18 cellular contexts compared by ENCODE assay signal in genomic region chr2:33166287-33166881, GRCh38.
DNase-seq lines count a peak whose midpoint lies in the region; TF ChIP-seq lines count a peak whose summit lies in the region.
"Had no signal": no experiment of that assay in that cellular context is flagged by ENCODE, and none has a peak within 500 bp of the region (broad histone marks: within the 10 kb centered on the region; RNA-seq: fewer than 3 reads in every experiment).

No MANE protein-coding gene starts in this region.

- DNase-seq in HFF-Myc (ENCODE audit: extremely low read depth, low read depth) (peak; percentile 72), brain microvascular endothelial cell (no peak), foreskin fibroblast (peak; percentile 61 to 72), NCI-H128 (lab: John Stamatoyannopoulos, UW; ENCODE audit: unreplicated experiment) (no peak), glomerular visceral epithelial cell (ENCODE audit: extremely low spot score) (no peak)
- no peak for DNase-seq in activated naive CD4-positive, alpha-beta T cell treated with anti-CD3 and anti-CD28 coated beads, Interleukin-2, amount 50 U/mL, for 16 hours
- no peak for DNase-seq in activated effector memory CD4-positive, alpha-beta T cell treated with anti-CD3 and anti-CD28 coated beads, Interleukin-2, amount 50 U/mL, for 16 hours
- DNase-seq: CD8-positive, alpha-beta memory T cell; colonic mucosa; left lung; NCI-H1694 treated with DMSO at 0.1 percent for 48 hours; Right ventricle myocardium superior; stimulated activated CD4-positive, alpha-beta T cell treated with anti-CD3 and anti-CD28 coated beads, Interleukin-4, amount 100 ng/mL, for 24 hours; T-helper 2 cell had no signal

- TF ChIP-seq CTCF in HFF-Myc (IDR thresholded peaks at IDR 0.05; ENCODE audit: low read depth, low read length, missing control alignments) (no peak), brain microvascular endothelial cell (IDR thresholded peaks at IDR 0.05; ENCODE audit: low read depth, low read length, missing control alignments) (no peak), foreskin fibroblast (IDR thresholded peaks at IDR 0.05; ENCODE audit: low read depth, low read length) (no peak)

- peak overlapping the region; percentile 65 for H2AFZ ChIP-seq in ACC112 (ENCODE audit: low read length, unreplicated experiment)
- H2AFZ ChIP-seq: parathyroid adenoma had no signal

- H3K27me3 ChIP-seq in ACC112 (ENCODE audit: insufficient read depth, low read length), result no peaks in the 10 kb centered on the region
- H3K27me3 ChIP-seq in brain microvascular endothelial cell (replicated peaks), result no peaks in the 10 kb centered on the region
- H3K27me3 ChIP-seq: colonic mucosa, esophagus muscularis mucosa, left lung, tibial nerve had no signal

- peak overlapping the region; percentile 94 for H3K27ac ChIP-seq in ACC112 (ENCODE audit: low read depth, low read length)
- peak overlapping the region; percentile 83 for H3K27ac ChIP-seq in brain microvascular endothelial cell
- H3K27ac ChIP-seq: colonic mucosa, esophagus muscularis mucosa, left lung, parathyroid adenoma, tibial nerve had no signal

- in situ Hi-C loops in brain microvascular endothelial cell (cut with HindIII; ENCODE audit: low pct_ligation_motif_present, low sequenced_read_pairs), result no loop called here

- no peaks in the 10 kb centered on the region; the same call in 1 of the 2 replicates for H3K36me3 ChIP-seq in ACC112 (ENCODE audit: insufficient read depth, low read length)
- H3K36me3 ChIP-seq in brain microvascular endothelial cell (replicated peaks), result peaks cover 12% of the 10 kb centered on the region
- H3K36me3 ChIP-seq: colonic mucosa, left lung, tibial nerve had no signal

- peaks cover 29% of the 10 kb centered on the region for H3K79me2 ChIP-seq in ACC112 (ENCODE audit: control insufficient read depth, insufficient read depth, low read length, unreplicated experiment)
- H3K79me2 ChIP-seq: parathyroid adenoma had no signal

- H3K4me1 ChIP-seq in ACC112 (ENCODE audit: control insufficient read depth, insufficient read depth, low read length, unreplicated experiment), result peaks cover 42% of the 10 kb centered on the region
- H3K4me1 ChIP-seq: colonic mucosa, left lung, parathyroid adenoma had no signal

- H3K4me3 ChIP-seq in ACC112 (ENCODE audit: low read depth, low read length) (peak overlapping the region; percentile 55), HFF-Myc (replicated peaks; ENCODE audit: low read depth, low read length) (no peak overlapping the region), brain microvascular endothelial cell (ENCODE audit: low read depth, low read length) (no peak overlapping the region), foreskin fibroblast (ENCODE audit: low read depth in 1 of 2, low read length in 2 of 2) (no peak overlapping the region)
- H3K4me3 ChIP-seq: colonic mucosa, esophagus muscularis mucosa, left lung, tibial nerve had no signal

Comparison
In these comparisons a context has a peak if more than half of its experiments do, and no peak if none do; other contexts are left out.
1. DNase-seq: peak in HFF-Myc (single experiment) and foreskin fibroblast (2 of 2); none in brain microvascular endothelial cell (single experiment), activated naive CD4-positive, alpha-beta T cell treated with anti-CD3 and anti-CD28 coated beads, Interleukin-2, amount 50 U/mL, for 16 hours (single experiment), NCI-H128 (single experiment), activated effector memory CD4-positive, alpha-beta T cell treated with anti-CD3 and anti-CD28 coated beads, Interleukin-2, amount 50 U/mL, for 16 hours (single experiment) and glomerular visceral epithelial cell (single experiment).